Comparison of ENCODE assay signal across 7 cellular contexts in genomic region chr20:11891081-11891826, GRCh38. TPM values are rescaled to one million over a fixed set of nuclear protein-coding genes. Genes with fewer than 3 reads are reported as not detected.
DNase-seq lines count a peak whose midpoint lies in the region; ATAC-seq and TF ChIP-seq lines count a peak whose summit lies in the region.

No MANE protein-coding gene starts in this region.

- BruUV-seq in HCT116 (replicated peaks; lab: Mats Ljungman, UMichigan): no TSS peak

- DNase-seq in GM03348 (ENCODE audit: low spot score) (peak; percentile 58), HCT116 (ENCODE audit: low read depth, low spot score) (no peak), NCI-H1092 (lab: John Stamatoyannopoulos, UW) (peak; percentile 40), foreskin melanocyte (peak; percentile 94), epidermal melanocyte (ENCODE audit: insufficient read length, low spot score) (no peak)
- peak; percentile 58 for DNase-seq in activated CD8-positive, alpha-beta memory T cell treated with anti-CD3 and anti-CD28 coated beads, Interleukin-2, amount 50 U/mL, for 48 hours
- DNase-seq in natural killer cell treated with Interleukin-12 subunit alpha and Interleukin-12 subunit beta and Interleukin-15 and Interleukin-18, amount 100 ng/mL, for 72 hours (ENCODE audit: low spot score): no peak

- POLR2A ChIA-PET in HCT116 (lab: Charles Lee): interaction anchor here (0.5 kb wide), 1 partner anchor 129 kb away, joined by 3 read pairs; no protein-coding TSS in a partner anchor

- H3K27ac ChIP-seq in HCT116 (ENCODE audit: low read depth, low read length): peak overlapping the region; percentile 85

- peaks cover 7 to 16% of the 10 kb centered on the region in 2 experiments; a peak in 3 of 4 replicates for H3K4me1 ChIP-seq in HCT116 (ENCODE audit: control insufficient read depth in 1 of 2, insufficient read depth in 2 of 2, low read length in 2 of 2)

- RAD21 ChIA-PET in HCT116 (lab: Charles Lee; ENCODE audit: low non-redundant PET in 1 of 2, low total read pairs in 2 of 2, uncharacterized antibody in 2 of 2, unreplicated experiment in 2 of 2): no interaction called here

- no peak overlapping the region for H2AFZ ChIP-seq in HCT116 (ENCODE audit: low read depth, low read length, poor library complexity, severe bottlenecking)

- H3K9ac ChIP-seq in HCT116 (ENCODE audit: low read length): peak overlapping the region; percentile 60

- no peaks in the 10 kb centered on the region for H3K9me3 Mint-ChIP-seq in natural killer cell treated with Interleukin-12 subunit alpha and Interleukin-12 subunit beta and Interleukin-15 and Interleukin-18, amount 100 ng/mL, for 72 hours

- H3K9me3 ChIP-seq in HCT116 (ENCODE audit: control insufficient read depth in 1 of 2, insufficient read depth in 1 of 2, low read depth in 1 of 2, low read length in 2 of 2): no peaks in the 10 kb centered on the region

- peaks cover 12 to 14% of the 10 kb centered on the region in 2 donors for H3K27me3 Mint-ChIP-seq in natural killer cell treated with Interleukin-12 subunit alpha and Interleukin-12 subunit beta and Interleukin-15 and Interleukin-18, amount 100 ng/mL, for 72 hours

- TF ChIP-seq POLR2A in HCT116 (IDR thresholded peaks at IDR 0.05; ENCODE audit: borderline replicate concordance, extremely low read depth, insufficient read depth, insufficient read length): no peak

- H3K79me2 ChIP-seq in HCT116 (ENCODE audit: insufficient read depth, low read length): peaks cover 51% of the 10 kb centered on the region

- no peak overlapping the region for H3K27ac Mint-ChIP-seq in natural killer cell treated with Interleukin-12 subunit alpha and Interleukin-12 subunit beta and Interleukin-15 and Interleukin-18, amount 100 ng/mL, for 72 hours

- intact Hi-C loops in HCT116 (cut with micrococcal nuclease): loop anchor here (2.0 kb wide), 1 partner anchor 24 kb away; no protein-coding TSS in a partner anchor

- TF ChIP-seq CTCF in HCT116 (IDR thresholded peaks at IDR 0.05 in 2 of 3, conservative IDR thresholded peaks at IDR 0.05 in 1 of 3; ENCODE audit: borderline replicate concordance in 1 of 3, insufficient read depth in 1 of 3, low read depth in 2 of 3, low read length in 2 of 3): no peak

- no peak for TF ChIP-seq RAD21 in HCT116 (IDR thresholded peaks at IDR 0.05; ENCODE audit: low read depth)

- CTCF ChIA-PET in HCT116 (lab: Charles Lee): no interaction called here

- 0 out of 2 replicates have a peak, but pooled peaks cover 7% of the 10 kb centered on the region for H3K27me3 ChIP-seq in HCT116 (ENCODE audit: insufficient read depth, low read length)

- no peaks in the 10 kb centered on the region for H3K36me3 ChIP-seq in HCT116 (ENCODE audit: control insufficient read depth in 1 of 2, insufficient read depth in 2 of 2, low read length in 2 of 2)

- peak overlapping the region; percentile 91 for H3K4me2 ChIP-seq in HCT116 (ENCODE audit: low read length)

- H3K4me3 ChIP-seq in HCT116 (replicated peaks in 1 of 2; ENCODE audit: low read depth in 1 of 2, low read length in 2 of 2): peak overlapping the region; percentile 66 to 71

- H3K4me3 Mint-ChIP-seq in natural killer cell treated with Interleukin-12 subunit alpha and Interleukin-12 subunit beta and Interleukin-15 and Interleukin-18, amount 100 ng/mL, for 72 hours: peak overlapping the region; percentile 78

- ATAC-seq in HCT116: peak; percentile 52
- peak; percentile 53 to 69 for ATAC-seq in natural killer cell treated with Interleukin-12 subunit alpha and Interleukin-12 subunit beta and Interleukin-15 and Interleukin-18, amount 100 ng/mL, for 72 hours

- no peaks in the 10 kb centered on the region for H3K36me3 Mint-ChIP-seq in natural killer cell treated with Interleukin-12 subunit alpha and Interleukin-12 subunit beta and Interleukin-15 and Interleukin-18, amount 100 ng/mL, for 72 hours

- peaks cover 16 to 18% of the 10 kb centered on the region in 2 donors for H3K4me1 Mint-ChIP-seq in natural killer cell treated with Interleukin-12 subunit alpha and Interleukin-12 subunit beta and Interleukin-15 and Interleukin-18, amount 100 ng/mL, for 72 hours (ENCODE audit: low read depth in 2 of 2)

- no peaks in the 10 kb centered on the region; the same call in 1 of the 2 replicates for H4K20me1 ChIP-seq in HCT116 (ENCODE audit: insufficient read depth)

- H3K9me2 ChIP-seq in HCT116 (ENCODE audit: insufficient read depth): no peaks in the 10 kb centered on the region

TF ChIP-seq in HCT116, 20 proteins besides CTCF, POLR2A, EP300 and RAD21:
- TF ChIP-seq, protein P1, sequence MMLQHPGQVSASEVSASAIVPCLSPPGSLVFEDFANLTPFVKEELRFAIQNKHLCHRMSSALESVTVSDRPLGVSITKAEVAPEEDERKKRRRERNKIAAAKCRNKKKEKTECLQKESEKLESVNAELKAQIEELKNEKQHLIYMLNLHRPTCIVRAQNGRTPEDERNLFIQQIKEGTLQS (IDR thresholded peaks at IDR 0.05): no peak
- TF ChIP-seq TCF7L2 (IDR thresholded peaks at IDR 0.05; ENCODE audit: borderline replicate concordance, extremely low read depth, insufficient read depth, insufficient read length) (no peak), SRF (IDR thresholded peaks at IDR 0.05; ENCODE audit: low read depth) (no peak), EZH2 (IDR thresholded peaks at IDR 0.05) (no peak), SP1 (IDR thresholded peaks at IDR 0.05; ENCODE audit: low read depth) (no peak), EZH2phosphoT487 (IDR thresholded peaks at IDR 0.05; ENCODE audit: borderline replicate concordance) (no peak), YY1 (IDR thresholded peaks at IDR 0.05; ENCODE audit: extremely low read depth, insufficient replicate concordance, low read depth, low read length) (no peak), JUND (IDR thresholded peaks at IDR 0.05) (no peak), SIN3A (IDR thresholded peaks at IDR 0.05; ENCODE audit: low read depth) (no peak), CBX3 (IDR thresholded peaks at IDR 0.05; ENCODE audit: low read depth) (no peak), ZFX (IDR thresholded peaks at IDR 0.05) (peak; percentile 83), CEBPB (IDR thresholded peaks at IDR 0.05; ENCODE audit: low read depth) (no peak), ELF1 (IDR thresholded peaks at IDR 0.05; ENCODE audit: borderline replicate concordance, low read depth) (no peak), FOSL1 (IDR thresholded peaks at IDR 0.05; ENCODE audit: low read depth) (no peak), POLR2AphosphoS5 (IDR thresholded peaks at IDR 0.05; ENCODE audit: low read depth, low read length) (peak; percentile 22), ZNF274 (IDR thresholded peaks at IDR 0.05; ENCODE audit: low read depth, low read length) (no peak), EGR1 (IDR thresholded peaks at IDR 0.05; ENCODE audit: low read depth) (peak; percentile 61; the same call in 1 of the 2 replicates)
- TF ChIP-seq, protein P2, sequence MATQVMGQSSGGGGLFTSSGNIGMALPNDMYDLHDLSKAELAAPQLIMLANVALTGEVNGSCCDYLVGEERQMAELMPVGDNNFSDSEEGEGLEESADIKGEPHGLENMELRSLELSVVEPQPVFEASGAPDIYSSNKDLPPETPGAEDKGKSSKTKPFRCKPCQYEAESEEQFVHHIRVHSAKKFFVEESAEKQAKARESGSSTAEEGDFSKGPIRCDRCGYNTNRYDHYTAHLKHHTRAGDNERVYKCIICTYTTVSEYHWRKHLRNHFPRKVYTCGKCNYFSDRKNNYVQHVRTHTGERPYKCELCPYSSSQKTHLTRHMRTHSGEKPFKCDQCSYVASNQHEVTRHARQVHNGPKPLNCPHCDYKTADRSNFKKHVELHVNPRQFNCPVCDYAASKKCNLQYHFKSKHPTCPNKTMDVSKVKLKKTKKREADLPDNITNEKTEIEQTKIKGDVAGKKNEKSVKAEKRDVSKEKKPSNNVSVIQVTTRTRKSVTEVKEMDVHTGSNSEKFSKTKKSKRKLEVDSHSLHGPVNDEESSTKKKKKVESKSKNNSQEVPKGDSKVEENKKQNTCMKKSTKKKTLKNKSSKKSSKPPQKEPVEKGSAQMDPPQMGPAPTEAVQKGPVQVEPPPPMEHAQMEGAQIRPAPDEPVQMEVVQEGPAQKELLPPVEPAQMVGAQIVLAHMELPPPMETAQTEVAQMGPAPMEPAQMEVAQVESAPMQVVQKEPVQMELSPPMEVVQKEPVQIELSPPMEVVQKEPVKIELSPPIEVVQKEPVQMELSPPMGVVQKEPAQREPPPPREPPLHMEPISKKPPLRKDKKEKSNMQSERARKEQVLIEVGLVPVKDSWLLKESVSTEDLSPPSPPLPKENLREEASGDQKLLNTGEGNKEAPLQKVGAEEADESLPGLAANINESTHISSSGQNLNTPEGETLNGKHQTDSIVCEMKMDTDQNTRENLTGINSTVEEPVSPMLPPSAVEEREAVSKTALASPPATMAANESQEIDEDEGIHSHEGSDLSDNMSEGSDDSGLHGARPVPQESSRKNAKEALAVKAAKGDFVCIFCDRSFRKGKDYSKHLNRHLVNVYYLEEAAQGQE (IDR thresholded peaks at IDR 0.05; ENCODE audit: low read depth): no peak
- TF ChIP-seq, protein P3, sequence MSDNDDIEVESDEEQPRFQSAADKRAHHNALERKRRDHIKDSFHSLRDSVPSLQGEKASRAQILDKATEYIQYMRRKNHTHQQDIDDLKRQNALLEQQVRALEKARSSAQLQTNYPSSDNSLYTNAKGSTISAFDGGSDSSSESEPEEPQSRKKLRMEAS (IDR thresholded peaks at IDR 0.05): no peak
- TF ChIP-seq, protein P4, sequence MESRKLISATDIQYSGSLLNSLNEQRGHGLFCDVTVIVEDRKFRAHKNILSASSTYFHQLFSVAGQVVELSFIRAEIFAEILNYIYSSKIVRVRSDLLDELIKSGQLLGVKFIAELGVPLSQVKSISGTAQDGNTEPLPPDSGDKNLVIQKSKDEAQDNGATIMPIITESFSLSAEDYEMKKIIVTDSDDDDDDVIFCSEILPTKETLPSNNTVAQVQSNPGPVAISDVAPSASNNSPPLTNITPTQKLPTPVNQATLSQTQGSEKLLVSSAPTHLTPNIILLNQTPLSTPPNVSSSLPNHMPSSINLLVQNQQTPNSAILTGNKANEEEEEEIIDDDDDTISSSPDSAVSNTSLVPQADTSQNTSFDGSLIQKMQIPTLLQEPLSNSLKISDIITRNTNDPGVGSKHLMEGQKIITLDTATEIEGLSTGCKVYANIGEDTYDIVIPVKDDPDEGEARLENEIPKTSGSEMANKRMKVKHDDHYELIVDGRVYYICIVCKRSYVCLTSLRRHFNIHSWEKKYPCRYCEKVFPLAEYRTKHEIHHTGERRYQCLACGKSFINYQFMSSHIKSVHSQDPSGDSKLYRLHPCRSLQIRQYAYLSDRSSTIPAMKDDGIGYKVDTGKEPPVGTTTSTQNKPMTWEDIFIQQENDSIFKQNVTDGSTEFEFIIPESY (IDR thresholded peaks at IDR 0.05; ENCODE audit: extremely low read depth, insufficient replicate concordance, low read length): no peak

RNA-seq across cellular contexts. Expression of gene BTBD3, which starts 26.4 kb away (rescaled TPM):
- total RNA-seq in HCT116 (2021; ENCODE audit: unreplicated experiment): 20.2 TPM
- 9.6 and 12.0 TPM in 2 replicates for polyA plus RNA-seq in HCT116 (2012)
- total RNA-seq in natural killer cell treated with Interleukin-12 subunit alpha and Interleukin-12 subunit beta and Interleukin-15 and Interleukin-18, amount 100 ng/mL, for 72 hours: 1 to 10 TPM; 4.4 to 4.7 TPM

Comparison
In these comparisons a context has a peak if more than half of its experiments do, and no peak if none do; other contexts are left out.
1. DNase-seq: peak in GM03348 (single experiment), NCI-H1092 (single experiment), activated CD8-positive, alpha-beta memory T cell treated with anti-CD3 and anti-CD28 coated beads, Interleukin-2, amount 50 U/mL, for 48 hours (single experiment) and foreskin melanocyte (single experiment); none in HCT116 (single experiment), natural killer cell treated with Interleukin-12 subunit alpha and Interleukin-12 subunit beta and Interleukin-15 and Interleukin-18, amount 100 ng/mL, for 72 hours (single experiment) and epidermal melanocyte (single experiment).